ENCODE assay signal across 19 cellular contexts in the genomic region with DNA sequence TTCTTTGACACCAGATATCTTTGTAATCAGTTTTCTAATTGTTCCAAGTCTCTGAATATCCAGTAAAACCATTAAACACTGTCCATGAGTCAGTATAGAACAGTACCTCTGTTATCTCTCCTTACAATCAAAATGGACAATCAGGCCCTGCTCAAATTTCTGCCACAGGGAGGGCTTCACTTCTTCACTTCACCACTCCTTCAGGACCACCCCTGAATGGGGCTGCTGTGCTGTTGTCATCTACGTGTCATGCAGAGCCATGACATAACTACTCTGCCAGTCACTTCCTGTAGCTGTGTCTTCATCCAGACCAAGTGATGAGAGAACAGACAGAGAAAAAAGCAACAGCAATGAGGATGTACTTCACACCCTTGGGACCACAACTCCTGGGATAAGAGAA.
DNase-seq lines count a peak whose midpoint lies in the region; TF ChIP-seq lines count a peak whose summit lies in the region.
"Had no signal": no experiment of that assay in that cellular context is flagged by ENCODE, and none has a peak within 500 bp of the region (broad histone marks: within the 10 kb centered on the region; RNA-seq: fewer than 3 reads in every experiment).

No MANE protein-coding gene starts in this region.

- TF ChIP-seq CTCF in NB4 (IDR thresholded peaks at IDR 0.05; ENCODE audit: low read depth, low read length) (no peak), astrocyte of the spinal cord (IDR thresholded peaks at IDR 0.05; ENCODE audit: low read depth, low read length) (no peak)

- no peak for TF ChIP-seq POLR2A in NB4 (IDR thresholded peaks at IDR 0.05; ENCODE audit: extremely low read depth, insufficient read length)

- in situ Hi-C loops in astrocyte of the spinal cord (cut with HindIII; ENCODE audit: low sequenced_read_pairs), result no loop called here

- DNase-seq in EL (peak; percentile 60), NB4 (ENCODE audit: low read depth) (peak; percentile 6), astrocyte of the spinal cord (ENCODE audit: low read depth, low spot score) (peak; percentile 16), lung microvascular endothelial cell (ENCODE audit: low read depth in 2 of 2) (peak; percentile 8 to 41), NCI-H345 treated with DMSO at 0.1 percent for 48 hours (lab: John Stamatoyannopoulos, UW; ENCODE audit: unreplicated experiment) (no peak), T1000 (lab: John Stamatoyannopoulos, UW) (no peak), hippocampal formation (lab: John Stamatoyannopoulos, UW) (no peak)
- DNase-seq in effector CD4-positive, alpha-beta T cell, result no peak
- DNase-seq: activated CD4-positive, CD25-positive, alpha-beta regulatory T cell; activated naive CD4-positive, alpha-beta T cell treated with anti-CD3 and anti-CD28 coated beads, Interleukin-2, amount 10 ng/mL, durations not matched to agents 7 days and 5 days; central memory CD4-positive, alpha-beta T cell; DMS79; endodermal cell; heart left ventricle; NCI-H1092 treated with DMSO at 0.1 percent for 48 hours; NCI-H345; psoas muscle had no signal

- H3K4me3 ChIP-seq in NB4 (ENCODE audit: low read depth, low read length) (no peak overlapping the region), astrocyte of the spinal cord (ENCODE audit: low read depth, low read length) (no peak overlapping the region)
- H3K4me3 ChIP-seq: BLaER1, heart left ventricle, psoas muscle, thoracic aorta had no signal

Comparison
In these comparisons a context has a peak if more than half of its experiments do, and no peak if none do; other contexts are left out.
1. DNase-seq: peak in EL (single experiment), NB4 (single experiment), astrocyte of the spinal cord (single experiment) and lung microvascular endothelial cell (2 of 2); none in NCI-H345 treated with DMSO at 0.1 percent for 48 hours (single experiment), T1000 (single experiment), hippocampal formation (0 of 2) and effector CD4-positive, alpha-beta T cell (single experiment).